27 cellular contexts compared by ENCODE assay signal in the genomic region with DNA sequence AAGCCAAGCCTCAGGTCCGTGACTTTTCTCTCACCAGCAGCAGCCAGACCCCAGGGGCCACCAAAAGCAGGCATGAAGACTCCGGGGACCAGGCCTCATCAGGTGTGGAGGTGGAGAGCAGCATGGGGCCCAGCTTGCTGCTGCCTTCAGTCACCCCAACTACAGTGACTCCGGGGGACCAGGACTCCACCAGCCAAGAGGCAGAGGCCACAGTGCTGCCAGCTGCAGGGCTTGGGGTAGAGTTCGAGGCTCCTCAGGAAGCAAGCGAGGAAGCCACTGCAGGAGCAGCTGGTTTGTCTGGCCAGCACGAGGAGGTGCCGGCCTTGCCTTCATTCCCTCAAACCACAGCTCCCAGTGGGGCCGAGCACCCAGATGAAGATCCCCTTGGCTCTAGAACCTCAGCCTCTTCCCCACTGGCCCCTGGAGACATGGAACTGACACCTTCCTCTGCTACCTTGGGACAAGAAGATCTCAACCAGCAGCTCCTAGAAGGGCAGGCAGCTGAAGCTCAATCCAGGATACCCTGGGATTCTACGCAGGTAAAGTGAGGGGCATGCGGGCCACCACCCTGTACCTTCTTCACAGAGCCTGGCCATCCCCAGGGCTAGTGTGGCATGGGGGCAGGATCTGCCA.
"Had no signal": no experiment of that assay in that cellular context is flagged by ENCODE, and none has a peak within 500 bp of the region (broad histone marks: within the 10 kb centered on the region; RNA-seq: fewer than 3 reads in every experiment).

No MANE protein-coding gene starts in this region.

- H3K9me2 ChIP-seq: SK-N-SH had no signal

- H3K36me3 ChIP-seq: adrenal gland, breast epithelium, Peyer's patch, SJSA1 had no signal

- H3K9me3 ChIP-seq: adrenal gland, body of pancreas, breast epithelium, Peyer's patch, SJSA1, SK-N-SH had no signal

- ATAC-seq: activated CD8-positive, alpha-beta T cell treated with anti-CD3 and anti-CD28 coated beads for 36 hours; activated naive CD4-positive, alpha-beta T cell treated with anti-CD3 and anti-CD28 coated beads, Interleukin-2, amount 50 U/mL, for 72 hours; body of pancreas; PC-3 had no signal

- H3K27ac ChIP-seq: adrenal gland, body of pancreas, breast epithelium, Peyer's patch, SJSA1 had no signal

- H3K4me2 ChIP-seq: SK-N-SH had no signal

- DNase-seq: activated CD4-positive, alpha-beta T cell treated with anti-CD3 and anti-CD28 coated beads, Interleukin-2, amount 10 ng/mL, durations not matched to agents 24 days and 14 days; activated CD4-positive, alpha-beta T cell treated with anti-CD3 and anti-CD28 coated beads, Interleukin-2, amount 50 U/mL, for 4 hours; activated CD8-positive, alpha-beta T cell treated with anti-CD3 and anti-CD28 coated beads for 36 hours; activated gamma-delta T cell treated with Interleukin-2 at 50 U/mL for 16 hours; activated naive CD4-positive, alpha-beta T cell treated with anti-CD3 and anti-CD28 coated beads for 36 hours; activated T-cell treated with anti-CD3 and anti-CD28 coated beads, Interleukin-2, amount 50 U/mL, for 1 hour; adrenal gland; body of pancreas; caudate nucleus; cerebellar nuclear complex; NCI-H1092 treated with DMSO at 0.1 percent for 48 hours; NCI-H1417 treated with DMSO at 0.1 percent for 48 hours; NCI-H187 treated with DMSO at 0.1 percent for 48 hours; NCI-H2081; NCI-H226; NCI-H446 treated with DMSO at 0.1 percent for 48 hours; NCI-H524; NCI-H69; NCI-H82; PC-3; Peyer's patch; RPMI8226; SHP77 treated with DMSO at 0.1 percent for 48 hours; SK-N-SH had no signal

- H3K4me3 ChIP-seq: adrenal gland, body of pancreas, breast epithelium, Peyer's patch, SJSA1 had no signal

- H3K4me1 ChIP-seq: body of pancreas, breast epithelium, Peyer's patch had no signal

- H3K27me3 ChIP-seq: adrenal gland, body of pancreas, breast epithelium, Peyer's patch, SJSA1 had no signal
